Comparison of ENCODE assay signal across 8 cellular contexts in the genomic region with DNA sequence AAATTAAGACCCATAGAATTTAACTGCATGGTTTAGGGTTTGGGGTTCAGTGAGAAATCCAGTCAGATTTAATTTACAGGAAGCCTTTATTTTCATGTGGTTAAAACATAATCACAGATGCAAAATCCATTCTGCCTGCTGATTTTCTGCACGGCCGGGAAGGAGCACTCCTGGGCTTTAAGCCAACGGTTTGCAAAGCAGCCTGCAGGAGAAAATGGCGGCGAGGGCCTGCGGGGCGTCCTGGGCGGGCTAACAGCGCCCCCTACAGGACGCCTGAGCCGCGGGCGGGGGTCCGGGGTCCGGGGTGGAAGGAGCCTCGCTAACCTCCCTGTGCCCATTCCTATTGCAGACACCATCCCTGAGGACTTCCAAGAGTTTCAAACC. TPM values are rescaled to one million over a fixed set of nuclear protein-coding genes. Genes with fewer than 3 reads are reported as not detected.
A peak's percentile ranks its signal among the peaks of the same experiment; 100 is the strongest.
DNase-seq lines count a peak whose midpoint lies in the region; ATAC-seq and TF ChIP-seq lines count a peak whose summit lies in the region.

No MANE protein-coding gene starts in this region.

- intact Hi-C loops in MCF 10A (cut with micrococcal nuclease) = loop anchor here (1.0 to 2.0 kb wide), 6 partner anchors 157 to 1057 kb away; no protein-coding TSS in a partner anchor

- H3K27me3 Mint-ChIP-seq in T-helper 17 cell (no peaks in the 10 kb centered on the region), MCF 10A (ENCODE audit: insufficient read depth, unreplicated experiment) (no peaks in the 10 kb centered on the region)

- H3K36me3 ChIP-seq in DOHH2 (ENCODE audit: control insufficient read depth, low read length) = no peaks in the 10 kb centered on the region
- H3K36me3 ChIP-seq in smooth muscle cell (ENCODE audit: low read depth) = no peaks in the 10 kb centered on the region

- H3K9me2 ChIP-seq in DOHH2 (replicated peaks; ENCODE audit: control insufficient read depth, low read length) = no peaks in the 10 kb centered on the region

- BruUV-seq in MCF 10A (replicated peaks; lab: Mats Ljungman, UMichigan) = no TSS peak

- H3K4me1 ChIP-seq in DOHH2 (ENCODE audit: control insufficient read depth, low read length) = peaks cover 11% of the 10 kb centered on the region
- no peaks in the 10 kb centered on the region for H3K4me1 ChIP-seq in smooth muscle cell (ENCODE audit: low read depth)

- H3K9me3 ChIP-seq in DOHH2 (ENCODE audit: control insufficient read depth, insufficient read depth, low read length) (no peaks in the 10 kb centered on the region), T-helper 17 cell (ENCODE audit: control insufficient read depth, low read length, poor library complexity, severe bottlenecking) (no peaks in the 10 kb centered on the region), smooth muscle cell (replicated peaks; ENCODE audit: low read depth) (no peaks in the 10 kb centered on the region)

- no peak overlapping the region for H3K9ac ChIP-seq in smooth muscle cell (ENCODE audit: low read depth)

- CTCF ChIA-PET in MCF 10A (lab: Yijun Ruan, JAX) = interaction anchor here (0.6 to 3.3 kb wide), 40 partner anchors 8 to 1062 kb away, joined by 3 to 34 read pairs (median 4); a partner anchor contains a TSS

- TF ChIP-seq CTCF in DOHH2 (IDR thresholded peaks at IDR 0.05; ENCODE audit: low read depth, low read length, poor library complexity, severe bottlenecking) (peak; percentile 88), MCF 10A (IDR thresholded peaks at IDR 0.05; ENCODE audit: unreplicated experiment) (peak; percentile 98), smooth muscle cell (IDR thresholded peaks at IDR 0.05; ENCODE audit: borderline replicate concordance, insufficient read depth, poor library complexity, severe bottlenecking) (peak; percentile 93)

- H3F3A ChIP-seq in DOHH2 (ENCODE audit: control insufficient read depth, insufficient read depth) (no peaks in the 10 kb centered on the region), smooth muscle cell (ENCODE audit: low read depth) (no peaks in the 10 kb centered on the region)

- no peaks in the 10 kb centered on the region for H3K79me2 ChIP-seq in DOHH2 (ENCODE audit: control insufficient read depth, low read length)
- H3K79me2 ChIP-seq in smooth muscle cell (ENCODE audit: low read depth) = no peaks in the 10 kb centered on the region

- H3K36me3 Mint-ChIP-seq in T-helper 17 cell (ENCODE audit: low read depth) = no peaks in the 10 kb centered on the region
- H3K36me3 Mint-ChIP-seq in MCF 10A (ENCODE audit: insufficient read depth, unreplicated experiment) = no peaks in the 10 kb centered on the region

- DNase-seq in MV-4-11 (lab: John Stamatoyannopoulos, UW) (peak; percentile 50), T-helper 17 cell (peak in 2 of 3 donors; percentile 22 to 44), MCF 10A (ENCODE audit: unreplicated experiment) (peak; percentile 75), inferior parietal cortex (ENCODE audit: extremely low spot score) (peak; percentile 81), smooth muscle cell (lab: John Stamatoyannopoulos, UW; ENCODE audit: unreplicated experiment) (peak; percentile 7), GF-D8 (lab: John Stamatoyannopoulos, UW) (no peak)

- H4K20me1 ChIP-seq in DOHH2 (ENCODE audit: control insufficient read depth, insufficient read depth, low read depth, low read length) (no peaks in the 10 kb centered on the region), smooth muscle cell (ENCODE audit: low read depth) (no peaks in the 10 kb centered on the region)

- H3K4me3 ChIP-seq in DOHH2 (ENCODE audit: low read length) (no peak overlapping the region), smooth muscle cell (no peak overlapping the region)

- peak overlapping the region; percentile 20; the same call in 1 of the 2 replicates for H3K4me2 ChIP-seq in DOHH2 (ENCODE audit: low read length)
- H3K4me2 ChIP-seq in smooth muscle cell = peak overlapping the region; percentile 57

- H3K27ac ChIP-seq in DOHH2 (ENCODE audit: low read depth, low read length) (no peak overlapping the region), smooth muscle cell (ENCODE audit: low read depth) (no peak overlapping the region)

- no peak overlapping the region for H3K27ac Mint-ChIP-seq in T-helper 17 cell
- H3K27ac Mint-ChIP-seq in MCF 10A (ENCODE audit: low read depth, unreplicated experiment) = peak overlapping the region; percentile 67

- no peak overlapping the region for H2AFZ ChIP-seq in smooth muscle cell (ENCODE audit: low read depth)

- H3K9me3 Mint-ChIP-seq in MCF 10A (ENCODE audit: unreplicated experiment) = no peaks in the 10 kb centered on the region

- 17% methylated on average over 14 of the region's 16 CpGs for WGBS in smooth muscle cell (ENCODE audit: low lambda C conversion rate)

- peak overlapping the region; percentile 89 for H3K4me3 Mint-ChIP-seq in T-helper 17 cell
- peak overlapping the region; percentile 74 for H3K4me3 Mint-ChIP-seq in MCF 10A (ENCODE audit: unreplicated experiment)

- ATAC-seq in T-helper 17 cell = peak; percentile 66
- no peak for ATAC-seq in GM21576 (IDR thresholded peaks at IDR 0.05; ENCODE audit: unreplicated experiment)

- H3K27me3 ChIP-seq in DOHH2 (ENCODE audit: control insufficient read depth, low read length) (0 out of 2 replicates have a peak, but pooled peaks cover 1% of the 10 kb centered on the region), smooth muscle cell (ENCODE audit: low read depth) (no peaks in the 10 kb centered on the region)

- POLR2A ChIA-PET in MCF 10A (lab: Yijun Ruan, JAX) = interaction anchor here (1.4 kb wide), 1 partner anchor 568 kb away, joined by 5 read pairs; a partner anchor contains a TSS

- H3K4me1 Mint-ChIP-seq in T-helper 17 cell (peaks cover 4% of the 10 kb centered on the region), MCF 10A (ENCODE audit: insufficient read depth, unreplicated experiment) (peaks cover 11% of the 10 kb centered on the region)

RNA-seq across cellular contexts. Expression of a gene that starts 47.6 kb away (rescaled TPM):
- total RNA-seq in T-helper 17 cell (under 1 TPM; 0.21 to 0.94 TPM), MCF 10A (2022) (0.82 and 1.2 TPM in 2 replicates), smooth muscle cell (2.9 TPM in 1 of 2 replicates, not detected in the other)
- 0.61 and 0.74 TPM in 2 replicates for polyA plus RNA-seq in smooth muscle cell
